ENCODE assay signal across 1 cellular context in genomic region chr6:158018370-158018771, GRCh38.
TF ChIP-seq lines count a peak whose summit lies in the region.

No MANE protein-coding gene starts in this region.

TF ChIP-seq in WTC11, 78 proteins besides CTCF, POLR2A, EP300 and RAD21 (continued from another document):
- TF ChIP-seq, protein P1, sequence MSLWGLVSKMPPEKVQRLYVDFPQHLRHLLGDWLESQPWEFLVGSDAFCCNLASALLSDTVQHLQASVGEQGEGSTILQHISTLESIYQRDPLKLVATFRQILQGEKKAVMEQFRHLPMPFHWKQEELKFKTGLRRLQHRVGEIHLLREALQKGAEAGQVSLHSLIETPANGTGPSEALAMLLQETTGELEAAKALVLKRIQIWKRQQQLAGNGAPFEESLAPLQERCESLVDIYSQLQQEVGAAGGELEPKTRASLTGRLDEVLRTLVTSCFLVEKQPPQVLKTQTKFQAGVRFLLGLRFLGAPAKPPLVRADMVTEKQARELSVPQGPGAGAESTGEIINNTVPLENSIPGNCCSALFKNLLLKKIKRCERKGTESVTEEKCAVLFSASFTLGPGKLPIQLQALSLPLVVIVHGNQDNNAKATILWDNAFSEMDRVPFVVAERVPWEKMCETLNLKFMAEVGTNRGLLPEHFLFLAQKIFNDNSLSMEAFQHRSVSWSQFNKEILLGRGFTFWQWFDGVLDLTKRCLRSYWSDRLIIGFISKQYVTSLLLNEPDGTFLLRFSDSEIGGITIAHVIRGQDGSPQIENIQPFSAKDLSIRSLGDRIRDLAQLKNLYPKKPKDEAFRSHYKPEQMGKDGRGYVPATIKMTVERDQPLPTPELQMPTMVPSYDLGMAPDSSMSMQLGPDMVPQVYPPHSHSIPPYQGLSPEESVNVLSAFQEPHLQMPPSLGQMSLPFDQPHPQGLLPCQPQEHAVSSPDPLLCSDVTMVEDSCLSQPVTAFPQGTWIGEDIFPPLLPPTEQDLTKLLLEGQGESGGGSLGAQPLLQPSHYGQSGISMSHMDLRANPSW (CRISPR knock-in tag; conservative IDR thresholded peaks at IDR 0.05; ENCODE audit: low read depth), result no peak
- TF ChIP-seq, protein P2, sequence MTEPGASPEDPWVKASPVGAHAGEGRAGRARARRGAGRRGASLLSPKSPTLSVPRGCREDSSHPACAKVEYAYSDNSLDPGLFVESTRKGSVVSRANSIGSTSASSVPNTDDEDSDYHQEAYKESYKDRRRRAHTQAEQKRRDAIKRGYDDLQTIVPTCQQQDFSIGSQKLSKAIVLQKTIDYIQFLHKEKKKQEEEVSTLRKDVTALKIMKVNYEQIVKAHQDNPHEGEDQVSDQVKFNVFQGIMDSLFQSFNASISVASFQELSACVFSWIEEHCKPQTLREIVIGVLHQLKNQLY (CRISPR knock-in tag; IDR thresholded peaks at IDR 0.05), result no peak
- TF ChIP-seq CREM (CRISPR knock-in tag; IDR thresholded peaks at IDR 0.05) (no peak), E2F4 (CRISPR knock-in tag; IDR thresholded peaks at IDR 0.05; ENCODE audit: borderline replicate concordance, low read depth) (no peak), ZNF396 (CRISPR knock-in tag; IDR thresholded peaks at IDR 0.05; ENCODE audit: borderline replicate concordance) (no peak)
- TF ChIP-seq, protein P3, sequence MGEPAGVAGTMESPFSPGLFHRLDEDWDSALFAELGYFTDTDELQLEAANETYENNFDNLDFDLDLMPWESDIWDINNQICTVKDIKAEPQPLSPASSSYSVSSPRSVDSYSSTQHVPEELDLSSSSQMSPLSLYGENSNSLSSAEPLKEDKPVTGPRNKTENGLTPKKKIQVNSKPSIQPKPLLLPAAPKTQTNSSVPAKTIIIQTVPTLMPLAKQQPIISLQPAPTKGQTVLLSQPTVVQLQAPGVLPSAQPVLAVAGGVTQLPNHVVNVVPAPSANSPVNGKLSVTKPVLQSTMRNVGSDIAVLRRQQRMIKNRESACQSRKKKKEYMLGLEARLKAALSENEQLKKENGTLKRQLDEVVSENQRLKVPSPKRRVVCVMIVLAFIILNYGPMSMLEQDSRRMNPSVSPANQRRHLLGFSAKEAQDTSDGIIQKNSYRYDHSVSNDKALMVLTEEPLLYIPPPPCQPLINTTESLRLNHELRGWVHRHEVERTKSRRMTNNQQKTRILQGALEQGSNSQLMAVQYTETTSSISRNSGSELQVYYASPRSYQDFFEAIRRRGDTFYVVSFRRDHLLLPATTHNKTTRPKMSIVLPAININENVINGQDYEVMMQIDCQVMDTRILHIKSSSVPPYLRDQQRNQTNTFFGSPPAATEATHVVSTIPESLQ (CRISPR knock-in tag; IDR thresholded peaks at IDR 0.05), result no peak
